In genomic region chr15:39416258-39416657, GRCh38 we compare ENCODE assay signal across 35 cellular contexts.
DNase-seq lines count a peak whose midpoint lies in the region; ATAC-seq, FAIRE-seq and TF ChIP-seq lines count a peak whose summit lies in the region.
"Had no signal": no experiment of that assay in that cellular context is flagged by ENCODE, and none has a peak within 500 bp of the region (broad histone marks: within the 10 kb centered on the region; RNA-seq: fewer than 3 reads in every experiment).

No MANE protein-coding gene starts in this region.

- POLR2A ChIA-PET in K562 (lab: Yijun Ruan, JAX) = no interaction called here
- POLR2A ChIA-PET in activated CD4-positive, alpha-beta memory T cell treated with anti-CD3 and anti-CD28 coated beads, Interleukin-2, amount 10 ng/mL, durations not matched to agents 7 days and 5 days (lab: Charles Lee) = no interaction called here

- H3K27ac ChIP-seq in Karpas-422 (ENCODE audit: low read length) (no peak overlapping the region), K562 (ENCODE audit: extremely low read depth, low read depth, low read length) (no peak overlapping the region), mesendoderm (ENCODE audit: low read depth, low read length) (no peak overlapping the region)
- H3K27ac ChIP-seq: 22Rv1; A549; BLaER1; BLaER1 treated with 17β-estradiol and CSF1 and Interleukin-3, amounts not matched to agents 10 nM and 100 nM; C4-2B had no signal

- no peaks in the 10 kb centered on the region for H3K36me3 Mint-ChIP-seq in activated CD4-positive, alpha-beta memory T cell treated with anti-CD3 and anti-CD28 coated beads, Interleukin-2, amount 10 ng/mL, durations not matched to agents 7 days and 5 days (ENCODE audit: low read depth)
- H3K36me3 Mint-ChIP-seq in natural killer cell treated with Interleukin-12 subunit alpha and Interleukin-12 subunit beta and Interleukin-15 and Interleukin-18, amount 100 ng/mL, for 72 hours = peaks cover 1% of the 10 kb centered on the region
- H3K36me3 Mint-ChIP-seq: CD4-positive, alpha-beta memory T cell; CD4-positive, CD25-positive, alpha-beta regulatory T cell; CD8-positive, alpha-beta T cell had no signal

- H2BK120ac ChIP-seq in mesendoderm (ENCODE audit: low read depth, low read length) = no peak overlapping the region

- H2AK5ac ChIP-seq in mesendoderm (ENCODE audit: low read length) = no peak overlapping the region

- in situ Hi-C loops in K562 (cut with MboI) = no loop called here
- in situ Hi-C loops in KBM-7 (cut with MboI; ENCODE audit: low pct_unique_long_range_greater_than_20kb, low sequenced_read_pairs) = no loop called here

- H3K27me3 ChIP-seq in Karpas-422 (ENCODE audit: low read length) = no peaks in the 10 kb centered on the region
- no peaks in the 10 kb centered on the region for H3K27me3 ChIP-seq in K562 (ENCODE audit: control insufficient read depth in 2 of 2, insufficient read depth in 2 of 2, low read length in 2 of 2)
- H3K27me3 ChIP-seq in mesendoderm (ENCODE audit: insufficient read depth, low read length, poor library complexity) = no peaks in the 10 kb centered on the region
- H3K27me3 ChIP-seq: BE2C; BLaER1; BLaER1 treated with 17β-estradiol and CSF1 and Interleukin-3, amounts not matched to agents 10 nM and 100 nM had no signal

- H4K8ac ChIP-seq in mesendoderm (ENCODE audit: low read depth, low read length) = no peak overlapping the region

- H3K23ac ChIP-seq in mesendoderm (ENCODE audit: low read length) = no peak overlapping the region

- H3K4me1 ChIP-seq in Karpas-422 (ENCODE audit: low read length) (no peaks in the 10 kb centered on the region), K562 (replicated peaks in 1 of 2; ENCODE audit: control insufficient read depth in 2 of 2, insufficient read depth in 2 of 2, low read length in 2 of 2) (no peaks in the 10 kb centered on the region; a peak in 1 of 5 replicates), mesendoderm (ENCODE audit: control insufficient read depth, low read depth, low read length) (peaks cover 2% of the 10 kb centered on the region)
- H3K4me1 ChIP-seq: A549, BE2C had no signal

- no peak for ATAC-seq in K562
- ATAC-seq in natural killer cell treated with Interleukin-12 subunit alpha and Interleukin-12 subunit beta and Interleukin-15 and Interleukin-18, amount 100 ng/mL, for 72 hours = no peak
- ATAC-seq: A549; CD8-positive, alpha-beta T cell had no signal

- H3K9me3 Mint-ChIP-seq in activated CD4-positive, alpha-beta memory T cell treated with anti-CD3 and anti-CD28 coated beads, Interleukin-2, amount 10 ng/mL, durations not matched to agents 7 days and 5 days = peaks cover 6% of the 10 kb centered on the region
- H3K9me3 Mint-ChIP-seq in natural killer cell treated with Interleukin-12 subunit alpha and Interleukin-12 subunit beta and Interleukin-15 and Interleukin-18, amount 100 ng/mL, for 72 hours = no peaks in the 10 kb centered on the region
- H3K9me3 Mint-ChIP-seq: CD4-positive, alpha-beta T cell; CD8-positive, alpha-beta memory T cell; CD8-positive, alpha-beta T cell had no signal

- no peak overlapping the region for H3K4me3 Mint-ChIP-seq in activated CD4-positive, alpha-beta memory T cell treated with anti-CD3 and anti-CD28 coated beads, Interleukin-2, amount 10 ng/mL, durations not matched to agents 7 days and 5 days
- H3K4me3 Mint-ChIP-seq in natural killer cell treated with Interleukin-12 subunit alpha and Interleukin-12 subunit beta and Interleukin-15 and Interleukin-18, amount 100 ng/mL, for 72 hours = no peak overlapping the region
- H3K4me3 Mint-ChIP-seq: B cell; CD14-positive monocyte; CD4-positive, alpha-beta memory T cell; CD4-positive, alpha-beta T cell; CD4-positive, CD25-positive, alpha-beta regulatory T cell; CD8-positive, alpha-beta memory T cell; CD8-positive, alpha-beta T cell had no signal

- H4K5ac ChIP-seq in mesendoderm (ENCODE audit: low read length) = no peak overlapping the region

- no peak overlapping the region for H3K56ac ChIP-seq in mesendoderm (ENCODE audit: low read length)

- H3K4me2 ChIP-seq in Karpas-422 (ENCODE audit: low read depth, low read length, poor library complexity, severe bottlenecking) (no peak overlapping the region), K562 (ENCODE audit: insufficient read depth, low read length) (no peak overlapping the region), mesendoderm (ENCODE audit: low read length) (no peak overlapping the region)
- H3K4me2 ChIP-seq: A549, BLaER1 had no signal

- H2BK15ac ChIP-seq in mesendoderm (replicated peaks; ENCODE audit: low read depth) = no peak overlapping the region

- H3K9me3 ChIP-seq in Karpas-422 (ENCODE audit: low read length) (no peaks in the 10 kb centered on the region), K562 (replicated peaks; ENCODE audit: control insufficient read depth, insufficient read depth, low read depth, low read length) (peaks cover 11% of the 10 kb centered on the region)
- H3K9me3 ChIP-seq: BE2C had no signal

- H2AFZ ChIP-seq in Karpas-422 (ENCODE audit: low read length) (no peak overlapping the region), K562 (ENCODE audit: low read depth, low read length) (no peak overlapping the region)

- no peak overlapping the region for H3K4ac ChIP-seq in mesendoderm (ENCODE audit: low read depth, low read length)

- H3K9me1 ChIP-seq in K562 (ENCODE audit: control insufficient read depth, insufficient read depth, low read length) = no peaks in the 10 kb centered on the region

- intact Hi-C loops in K562 (cut with micrococcal nuclease) = no loop called here

- peaks cover 55% of the 10 kb centered on the region for H3K27me3 Mint-ChIP-seq in activated CD4-positive, alpha-beta memory T cell treated with anti-CD3 and anti-CD28 coated beads, Interleukin-2, amount 10 ng/mL, durations not matched to agents 7 days and 5 days
- peaks cover 67 to 91% of the 10 kb centered on the region in 2 donors for H3K27me3 Mint-ChIP-seq in natural killer cell treated with Interleukin-12 subunit alpha and Interleukin-12 subunit beta and Interleukin-15 and Interleukin-18, amount 100 ng/mL, for 72 hours

- BruUV-seq in K562 (replicated peaks; lab: Mats Ljungman, UMichigan) = no TSS peak

- no peak overlapping the region for H2BK5ac ChIP-seq in mesendoderm (ENCODE audit: low read length)

- no peak overlapping the region for H3K4me3 ChIP-seq in Karpas-422 (ENCODE audit: low read length)
- no peak overlapping the region for H3K4me3 ChIP-seq in K562
- no peak overlapping the region for H3K4me3 ChIP-seq in mesendoderm (ENCODE audit: low read length)
- H3K4me3 ChIP-seq: A549; BLaER1; BLaER1 treated with 17β-estradiol and CSF1 and Interleukin-3, amounts not matched to agents 10 nM and 100 nM had no signal

- 23% methylated on average over 4 of the region's 4 CpGs for WGBS in K562 (ENCODE audit: insufficient coverage, low coverage, missing lambda C conversion rate)
- no CpG with 5 or more reads among the region's 4 CpGs for WGBS in mesendoderm (ENCODE audit: extremely low coverage, insufficient coverage, low lambda C conversion rate)

- no peak for FAIRE-seq in K562 (lab: Jason Lieb, UNC)
- FAIRE-seq: A204.1, A549, D721Med had no signal

- peaks cover 11% of the 10 kb centered on the region for H3K4me1 Mint-ChIP-seq in activated CD4-positive, alpha-beta memory T cell treated with anti-CD3 and anti-CD28 coated beads, Interleukin-2, amount 10 ng/mL, durations not matched to agents 7 days and 5 days
- H3K4me1 Mint-ChIP-seq in natural killer cell treated with Interleukin-12 subunit alpha and Interleukin-12 subunit beta and Interleukin-15 and Interleukin-18, amount 100 ng/mL, for 72 hours (ENCODE audit: low read depth in 2 of 2) = peaks cover 13 to 20% of the 10 kb centered on the region in 2 donors
- H3K4me1 Mint-ChIP-seq: B cell had no signal

- no peaks in the 10 kb centered on the region for H3K79me1 ChIP-seq in mesendoderm (ENCODE audit: low read length)

- CTCF ChIA-PET in K562 (lab: Yijun Ruan, JAX; ENCODE audit: low intra/inter-chr PET ratio) = no interaction called here
- CTCF ChIA-PET in activated CD4-positive, alpha-beta memory T cell treated with anti-CD3 and anti-CD28 coated beads, Interleukin-2, amount 10 ng/mL, durations not matched to agents 7 days and 5 days (lab: Charles Lee) = no interaction called here

- H4K20me1 ChIP-seq in Karpas-422 (ENCODE audit: insufficient read depth, low read depth, low read length) (no peaks in the 10 kb centered on the region), K562 (replicated peaks; ENCODE audit: control insufficient read depth, insufficient read depth, low read length) (no peaks in the 10 kb centered on the region)
- H4K20me1 ChIP-seq: BLaER1; BLaER1 treated with 17β-estradiol and CSF1 and Interleukin-3, amounts not matched to agents 10 nM and 100 nM had no signal

- H3K9ac ChIP-seq in Karpas-422 (ENCODE audit: low read length) (no peak overlapping the region), K562 (ENCODE audit: insufficient read depth in 1 of 2, low read depth in 2 of 2, low read length in 2 of 2) (no peak overlapping the region), mesendoderm (ENCODE audit: low read length) (no peak overlapping the region)
- H3K9ac ChIP-seq: BLaER1; BLaER1 treated with 17β-estradiol and CSF1 and Interleukin-3, amounts not matched to agents 10 nM and 100 nM had no signal

- no peak for TF ChIP-seq EP300 in K562 (IDR thresholded peaks at IDR 0.05; ENCODE audit: low read length)

- H3K36me3 ChIP-seq in Karpas-422 (ENCODE audit: insufficient read depth, low read length) (no peaks in the 10 kb centered on the region), K562 (ENCODE audit: control insufficient read depth, insufficient read depth, low read length) (no peaks in the 10 kb centered on the region; the same call in 2 of the 3 replicates), mesendoderm (ENCODE audit: control insufficient read depth, insufficient read depth, low read length) (no peaks in the 10 kb centered on the region)
- H3K36me3 ChIP-seq: BE2C; BLaER1; BLaER1 treated with 17β-estradiol and CSF1 and Interleukin-3, amounts not matched to agents 10 nM and 100 nM had no signal

- no peak for TF ChIP-seq POLR2A in K562 (conservative IDR thresholded peaks at IDR 0.05)

- H3K18ac ChIP-seq in mesendoderm (ENCODE audit: low read length) = no peak overlapping the region

- no peak overlapping the region for H3K27ac Mint-ChIP-seq in activated CD4-positive, alpha-beta memory T cell treated with anti-CD3 and anti-CD28 coated beads, Interleukin-2, amount 10 ng/mL, durations not matched to agents 7 days and 5 days
- no peak overlapping the region for H3K27ac Mint-ChIP-seq in natural killer cell treated with Interleukin-12 subunit alpha and Interleukin-12 subunit beta and Interleukin-15 and Interleukin-18, amount 100 ng/mL, for 72 hours
- H3K27ac Mint-ChIP-seq: B cell; CD4-positive, alpha-beta memory T cell; CD4-positive, alpha-beta T cell; CD4-positive, CD25-positive, alpha-beta regulatory T cell; CD8-positive, alpha-beta memory T cell; CD8-positive, alpha-beta T cell had no signal

- no peak for TF ChIP-seq CTCF in K562 (IDR thresholded peaks at IDR 0.05 in 2 of 3, conservative IDR thresholded peaks at IDR 0.05 in 1 of 3; ENCODE audit: insufficient read depth in 2 of 3, low read depth in 1 of 3, low read length in 3 of 3)

- DNase-seq in Karpas-422 (peak; percentile 4), K562 (ENCODE audit: extremely low read depth in 1 of 4, low spot score in 3 of 4) (no peak), mesendoderm (peak; percentile 21), KBM-7 (no peak)
- no peak for DNase-seq in activated CD4-positive, alpha-beta memory T cell treated with anti-CD3 and anti-CD28 coated beads, Interleukin-2, amount 10 ng/mL, durations not matched to agents 7 days and 5 days
- no peak for DNase-seq in natural killer cell treated with Interleukin-12 subunit alpha and Interleukin-12 subunit beta and Interleukin-15 and Interleukin-18, amount 100 ng/mL, for 72 hours (ENCODE audit: low spot score)
- DNase-seq: 8988T; ACHN; AML-193; BE2C; C1 segment of cervical spinal cord; Caco-2; Calu3; CD4-positive, alpha-beta memory T cell; CD4-positive, alpha-beta T cell; CD4-positive, CD25-positive, alpha-beta regulatory T cell; CD8-positive, alpha-beta memory T cell; CD8-positive, alpha-beta T cell; COR-L47; DMS 273 treated with DMSO at 0.1 percent for 48 hours; DMS153; DMS53; DMS79; DMS79 treated with DMSO at 0.1 percent for 48 hours; DND-41; EL had no signal

- no peak for TF ChIP-seq RAD21 in K562 (CRISPR knock-in tag; conservative IDR thresholded peaks at IDR 0.05 in 1 of 2, IDR thresholded peaks at IDR 0.05 in 1 of 2)

- H3K79me2 ChIP-seq in Karpas-422 (ENCODE audit: low read length) = no peaks in the 10 kb centered on the region
- H3K79me2 ChIP-seq in K562 (ENCODE audit: control insufficient read depth, insufficient read depth, low read length) = no peaks in the 10 kb centered on the region
- H3K79me2 ChIP-seq in mesendoderm (ENCODE audit: control insufficient read depth, insufficient read depth, low read length) = no peaks in the 10 kb centered on the region

- no peaks in the 10 kb centered on the region for H3K9me2 ChIP-seq in Karpas-422 (replicated peaks; ENCODE audit: insufficient read depth, low read length)

Comparison
In these comparisons a context has a peak if more than half of its experiments do, and no peak if none do; other contexts are left out.
1. DNase-seq: peak in Karpas-422 (single experiment) and mesendoderm (single experiment); none in K562 (0 of 4), KBM-7 (single experiment), activated CD4-positive, alpha-beta memory T cell treated with anti-CD3 and anti-CD28 coated beads, Interleukin-2, amount 10 ng/mL, durations not matched to agents 7 days and 5 days (single experiment) and natural killer cell treated with Interleukin-12 subunit alpha and Interleukin-12 subunit beta and Interleukin-15 and Interleukin-18, amount 100 ng/mL, for 72 hours (single experiment).